Comparison of ENCODE assay signal across 8 cellular contexts in genomic region chr20:59933849-59934585, GRCh38. TPM values are rescaled to one million over a fixed set of nuclear protein-coding genes. Genes with fewer than 3 reads are reported as not detected.
A peak's percentile ranks its signal among the peaks of the same experiment; 100 is the strongest.
DNase-seq lines count a peak whose midpoint lies in the region; ATAC-seq and TF ChIP-seq lines count a peak whose summit lies in the region.

No MANE protein-coding gene starts in this region.

- intact Hi-C loops in vagina (cut with DNase I): no loop called here

- H3K27ac ChIP-seq in vagina: peak overlapping the region; percentile 81

- no peaks in the 10 kb centered on the region for H3K9me3 ChIP-seq in vagina

- H3K4me3 ChIP-seq in Jurkat, Clone E6-1 (ENCODE audit: low read length): peak overlapping the region; percentile 62
- H3K4me3 ChIP-seq in astrocyte of the spinal cord (ENCODE audit: low read depth, low read length) (peak overlapping the region; percentile 57), vagina (peak overlapping the region; percentile 61 to 65)

- peaks cover 34% of the 10 kb centered on the region for H3K4me1 ChIP-seq in vagina

- peak; percentile 74 for ATAC-seq in GM21576 (IDR thresholded peaks at IDR 0.05; ENCODE audit: unreplicated experiment)

- H3K36me3 ChIP-seq in vagina: no peaks in the 10 kb centered on the region

- in situ Hi-C loops in astrocyte of the spinal cord (cut with HindIII; ENCODE audit: low sequenced_read_pairs): no loop called here

- peak; percentile 86 for TF ChIP-seq CTCF in astrocyte of the spinal cord (IDR thresholded peaks at IDR 0.05; ENCODE audit: low read depth, low read length)
- TF ChIP-seq CTCF in vagina (IDR thresholded peaks at IDR 0.05): peak; percentile 72 to 96 (median 86)

- TF ChIP-seq POLR2A in vagina (IDR thresholded peaks at IDR 0.05): no peak

- H3K27me3 ChIP-seq in vagina: no peaks in the 10 kb centered on the region

- DNase-seq in DMS79 treated with DMSO at 0.1 percent for 48 hours (lab: John Stamatoyannopoulos, UW) (peak; percentile 38), T1000 (lab: John Stamatoyannopoulos, UW) (peak; percentile 8), astrocyte of the spinal cord (ENCODE audit: low read depth, low spot score) (peak; percentile 58), hypothalamus (lab: John Stamatoyannopoulos, UW) (peak in 47 of 51 donors; percentile 21 to 87 (median 66)), retina (peak; percentile 94), vagina (ENCODE audit: extremely low spot score in 2 of 2) (no peak)
- DNase-seq in Jurkat, Clone E6-1 (ENCODE audit: low read depth, low spot score): peak; percentile 53

RNA-seq across cellular contexts. Expression of gene SYCP2, which starts 0.6 kb away (rescaled TPM):
- 41.4 TPM for polyA plus RNA-seq in Jurkat, Clone E6-1 (2012; ENCODE audit: insufficient read depth, insufficient read length)
- total RNA-seq in vagina: 3.2 TPM

RNA-seq across cellular contexts. Expression of gene PPP1R3D, which starts 6.1 kb away (rescaled TPM):
- 1.6 TPM for polyA plus RNA-seq in Jurkat, Clone E6-1 (2012; ENCODE audit: insufficient read depth, insufficient read length)
- 11.8 TPM for total RNA-seq in vagina

RNA-seq across cellular contexts. Expression of gene FAM217B, which starts 6.2 kb away (rescaled TPM):
- 14.4 TPM for polyA plus RNA-seq in Jurkat, Clone E6-1 (2012; ENCODE audit: insufficient read depth, insufficient read length)
- 12.8 TPM for total RNA-seq in vagina

RNA-seq across cellular contexts. Expression of gene CDH26, which starts 24.2 kb away (rescaled TPM):
- 1.2 TPM for polyA plus RNA-seq in Jurkat, Clone E6-1 (2012; ENCODE audit: insufficient read depth, insufficient read length)
- 6.6 TPM for total RNA-seq in vagina

Comparison
In these comparisons a context has a peak if more than half of its experiments do, and no peak if none do; other contexts are left out.
1. DNase-seq: peak in DMS79 treated with DMSO at 0.1 percent for 48 hours (single experiment), Jurkat, Clone E6-1 (single experiment), T1000 (single experiment), astrocyte of the spinal cord (single experiment), hypothalamus (47 of 51) and retina (single experiment); none in vagina (0 of 2).
2. Peak in every context shown above with its lines, with median percentiles within 50 percentile points of each other: H3K4me3 ChIP-seq.